In genomic region chr7:52525772-52526341, GRCh38 we compare ENCODE assay signal across 22 cellular contexts.
"Had no signal": no experiment of that assay in that cellular context is flagged by ENCODE, and none has a peak within 500 bp of the region (broad histone marks: within the 10 kb centered on the region; RNA-seq: fewer than 3 reads in every experiment).

No MANE protein-coding gene starts in this region.

- H3K4me3 Mint-ChIP-seq: naive B cell, nephron progenitor cell, type B pancreatic cell had no signal

- ATAC-seq: foreskin keratinocyte, left cardiac atrium, right cardiac atrium had no signal

- H3K27me3 ChIP-seq: colonic mucosa, foreskin keratinocyte, hepatocyte, neutrophil, suprapubic skin, thyroid gland had no signal

- H3K4me1 ChIP-seq: colonic mucosa, foreskin keratinocyte, left ventricle myocardium inferior, suprapubic skin, thyroid gland had no signal

- H3K9me3 ChIP-seq: colonic mucosa, neutrophil, suprapubic skin, thyroid gland had no signal

- DNase-seq: colonic mucosa; dermis blood vessel endothelial cell; erythroblast; foreskin keratinocyte; kidney; left cardiac atrium; left ventricle myocardium inferior; mesenchymal stem cell; midbrain; naive B cell; nephron progenitor cell; posterior cingulate gyrus; right cardiac atrium; small intestine; stimulated activated CD4-positive, alpha-beta T cell treated with anti-CD3 and anti-CD28 coated beads, Interleukin-12 subunit alpha, Interleukin-12 subunit beta, amount 100 ng/mL, for 4 hours; stimulated activated naive CD4-positive, alpha-beta T cell treated with Interleukin-2 at 50 U/mL for 16 hours; thyroid gland had no signal

- H3K27ac Mint-ChIP-seq: naive B cell, nephron progenitor cell, type B pancreatic cell had no signal

- H3K27me3 Mint-ChIP-seq: naive B cell, type B pancreatic cell had no signal

- H3K9me3 Mint-ChIP-seq: nephron progenitor cell, type B pancreatic cell had no signal

- H3K27ac ChIP-seq: colonic mucosa, foreskin keratinocyte, hepatocyte, left ventricle myocardium inferior, neutrophil, suprapubic skin, thyroid gland had no signal

- H3K4me1 Mint-ChIP-seq: naive B cell, nephron progenitor cell had no signal

- H3K4me3 ChIP-seq: colonic mucosa, hepatocyte, left ventricle myocardium inferior, lung, suprapubic skin, thyroid gland had no signal

- H3K36me3 ChIP-seq: colonic mucosa, left ventricle myocardium inferior, neutrophil, suprapubic skin, thyroid gland had no signal
